Comparison of ENCODE assay signal across 1 cellular context in the genomic region with DNA sequence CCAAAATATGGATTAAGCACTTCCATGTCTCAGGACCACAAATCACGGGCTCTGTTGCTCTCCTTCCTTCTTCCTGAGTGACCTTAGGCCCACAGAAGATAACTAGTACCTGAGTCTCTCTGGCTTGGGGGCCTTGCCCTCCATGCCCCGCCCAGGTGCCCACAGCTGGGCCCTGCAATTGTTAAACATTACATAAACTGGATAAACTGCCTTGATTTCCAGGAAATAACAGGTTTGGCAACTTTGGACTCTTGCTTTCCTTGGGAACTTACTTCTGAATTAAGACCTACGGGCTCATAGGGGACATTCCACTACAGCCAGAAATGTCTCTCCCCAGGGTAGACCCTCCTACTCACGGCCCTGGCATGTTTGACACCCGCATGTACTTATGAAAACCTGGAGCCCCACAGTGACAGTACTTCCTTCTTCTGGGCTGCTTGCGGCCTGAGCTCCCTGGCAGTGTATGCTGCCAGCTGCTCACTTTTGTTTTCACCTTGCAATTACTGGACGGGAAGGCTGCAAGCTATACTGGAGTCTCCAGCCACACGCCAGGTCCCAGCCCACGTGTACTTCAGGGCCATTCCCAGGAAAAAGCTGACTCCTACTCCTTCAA.
TF ChIP-seq lines count a peak whose summit lies in the region.

No MANE protein-coding gene starts in this region.

TF ChIP-seq in HepG2, 621 proteins besides CTCF, POLR2A, EP300 and RAD21 (continued from another document and continues in another):
- TF ChIP-seq, protein P1, sequence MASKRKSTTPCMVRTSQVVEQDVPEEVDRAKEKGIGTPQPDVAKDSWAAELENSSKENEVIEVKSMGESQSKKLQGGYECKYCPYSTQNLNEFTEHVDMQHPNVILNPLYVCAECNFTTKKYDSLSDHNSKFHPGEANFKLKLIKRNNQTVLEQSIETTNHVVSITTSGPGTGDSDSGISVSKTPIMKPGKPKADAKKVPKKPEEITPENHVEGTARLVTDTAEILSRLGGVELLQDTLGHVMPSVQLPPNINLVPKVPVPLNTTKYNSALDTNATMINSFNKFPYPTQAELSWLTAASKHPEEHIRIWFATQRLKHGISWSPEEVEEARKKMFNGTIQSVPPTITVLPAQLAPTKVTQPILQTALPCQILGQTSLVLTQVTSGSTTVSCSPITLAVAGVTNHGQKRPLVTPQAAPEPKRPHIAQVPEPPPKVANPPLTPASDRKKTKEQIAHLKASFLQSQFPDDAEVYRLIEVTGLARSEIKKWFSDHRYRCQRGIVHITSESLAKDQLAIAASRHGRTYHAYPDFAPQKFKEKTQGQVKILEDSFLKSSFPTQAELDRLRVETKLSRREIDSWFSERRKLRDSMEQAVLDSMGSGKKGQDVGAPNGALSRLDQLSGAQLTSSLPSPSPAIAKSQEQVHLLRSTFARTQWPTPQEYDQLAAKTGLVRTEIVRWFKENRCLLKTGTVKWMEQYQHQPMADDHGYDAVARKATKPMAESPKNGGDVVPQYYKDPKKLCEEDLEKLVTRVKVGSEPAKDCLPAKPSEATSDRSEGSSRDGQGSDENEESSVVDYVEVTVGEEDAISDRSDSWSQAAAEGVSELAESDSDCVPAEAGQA (IDR thresholded peaks at IDR 0.05; ENCODE audit: low read depth): no peak
- TF ChIP-seq, protein P1 (CRISPR knock-in tag; IDR thresholded peaks at IDR 0.05; ENCODE audit: borderline replicate concordance): no peak
- TF ChIP-seq, protein P2, sequence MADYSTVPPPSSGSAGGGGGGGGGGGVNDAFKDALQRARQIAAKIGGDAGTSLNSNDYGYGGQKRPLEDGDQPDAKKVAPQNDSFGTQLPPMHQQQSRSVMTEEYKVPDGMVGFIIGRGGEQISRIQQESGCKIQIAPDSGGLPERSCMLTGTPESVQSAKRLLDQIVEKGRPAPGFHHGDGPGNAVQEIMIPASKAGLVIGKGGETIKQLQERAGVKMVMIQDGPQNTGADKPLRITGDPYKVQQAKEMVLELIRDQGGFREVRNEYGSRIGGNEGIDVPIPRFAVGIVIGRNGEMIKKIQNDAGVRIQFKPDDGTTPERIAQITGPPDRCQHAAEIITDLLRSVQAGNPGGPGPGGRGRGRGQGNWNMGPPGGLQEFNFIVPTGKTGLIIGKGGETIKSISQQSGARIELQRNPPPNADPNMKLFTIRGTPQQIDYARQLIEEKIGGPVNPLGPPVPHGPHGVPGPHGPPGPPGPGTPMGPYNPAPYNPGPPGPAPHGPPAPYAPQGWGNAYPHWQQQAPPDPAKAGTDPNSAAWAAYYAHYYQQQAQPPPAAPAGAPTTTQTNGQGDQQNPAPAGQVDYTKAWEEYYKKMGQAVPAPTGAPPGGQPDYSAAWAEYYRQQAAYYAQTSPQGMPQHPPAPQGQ (CRISPR knock-in tag; IDR thresholded peaks at IDR 0.05; ENCODE audit: borderline replicate concordance): no peak
- no peak for TF ChIP-seq ZNF576 (CRISPR knock-in tag; IDR thresholded peaks at IDR 0.05)
- no peak for TF ChIP-seq ZNF766 (CRISPR knock-in tag; IDR thresholded peaks at IDR 0.05; ENCODE audit: borderline replicate concordance)
- TF ChIP-seq PTBP1 (IDR thresholded peaks at IDR 0.05; ENCODE audit: low read depth, low read length, poor library complexity, severe bottlenecking): no peak
- no peak for TF ChIP-seq STAT6 (CRISPR knock-in tag; IDR thresholded peaks at IDR 0.05; ENCODE audit: borderline replicate concordance)
- no peak for TF ChIP-seq BORCS8-MEF2B (CRISPR knock-in tag; IDR thresholded peaks at IDR 0.05)
- TF ChIP-seq, protein P3, sequence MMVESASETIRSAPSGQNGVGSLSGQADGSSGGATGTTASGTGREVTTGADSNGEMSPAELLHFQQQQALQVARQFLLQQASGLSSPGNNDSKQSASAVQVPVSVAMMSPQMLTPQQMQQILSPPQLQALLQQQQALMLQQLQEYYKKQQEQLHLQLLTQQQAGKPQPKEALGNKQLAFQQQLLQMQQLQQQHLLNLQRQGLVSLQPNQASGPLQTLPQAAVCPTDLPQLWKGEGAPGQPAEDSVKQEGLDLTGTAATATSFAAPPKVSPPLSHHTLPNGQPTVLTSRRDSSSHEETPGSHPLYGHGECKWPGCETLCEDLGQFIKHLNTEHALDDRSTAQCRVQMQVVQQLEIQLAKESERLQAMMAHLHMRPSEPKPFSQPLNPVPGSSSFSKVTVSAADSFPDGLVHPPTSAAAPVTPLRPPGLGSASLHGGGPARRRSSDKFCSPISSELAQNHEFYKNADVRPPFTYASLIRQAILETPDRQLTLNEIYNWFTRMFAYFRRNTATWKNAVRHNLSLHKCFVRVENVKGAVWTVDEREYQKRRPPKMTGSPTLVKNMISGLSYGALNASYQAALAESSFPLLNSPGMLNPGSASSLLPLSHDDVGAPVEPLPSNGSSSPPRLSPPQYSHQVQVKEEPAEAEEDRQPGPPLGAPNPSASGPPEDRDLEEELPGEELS (CRISPR knock-in tag; IDR thresholded peaks at IDR 0.05): 0 out of 2 replicates have a peak, but pooled peaks have one; percentile 6
- TF ChIP-seq CENPT (CRISPR knock-in tag; IDR thresholded peaks at IDR 0.05; ENCODE audit: low read depth): no peak
- no peak for TF ChIP-seq SETDB1 (CRISPR knock-in tag; IDR thresholded peaks at IDR 0.05; ENCODE audit: borderline replicate concordance)
- TF ChIP-seq, protein P4, sequence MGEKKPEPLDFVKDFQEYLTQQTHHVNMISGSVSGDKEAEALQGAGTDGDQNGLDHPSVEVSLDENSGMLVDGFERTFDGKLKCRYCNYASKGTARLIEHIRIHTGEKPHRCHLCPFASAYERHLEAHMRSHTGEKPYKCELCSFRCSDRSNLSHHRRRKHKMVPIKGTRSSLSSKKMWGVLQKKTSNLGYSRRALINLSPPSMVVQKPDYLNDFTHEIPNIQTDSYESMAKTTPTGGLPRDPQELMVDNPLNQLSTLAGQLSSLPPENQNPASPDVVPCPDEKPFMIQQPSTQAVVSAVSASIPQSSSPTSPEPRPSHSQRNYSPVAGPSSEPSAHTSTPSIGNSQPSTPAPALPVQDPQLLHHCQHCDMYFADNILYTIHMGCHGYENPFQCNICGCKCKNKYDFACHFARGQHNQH (CRISPR knock-in tag; IDR thresholded peaks at IDR 0.05): no peak
- TF ChIP-seq GATA4 (IDR thresholded peaks at IDR 0.05; ENCODE audit: borderline replicate concordance, low read depth): no peak
- no peak for TF ChIP-seq AHDC1 (CRISPR knock-in tag; IDR thresholded peaks at IDR 0.05; ENCODE audit: borderline replicate concordance)
- TF ChIP-seq, protein P5, sequence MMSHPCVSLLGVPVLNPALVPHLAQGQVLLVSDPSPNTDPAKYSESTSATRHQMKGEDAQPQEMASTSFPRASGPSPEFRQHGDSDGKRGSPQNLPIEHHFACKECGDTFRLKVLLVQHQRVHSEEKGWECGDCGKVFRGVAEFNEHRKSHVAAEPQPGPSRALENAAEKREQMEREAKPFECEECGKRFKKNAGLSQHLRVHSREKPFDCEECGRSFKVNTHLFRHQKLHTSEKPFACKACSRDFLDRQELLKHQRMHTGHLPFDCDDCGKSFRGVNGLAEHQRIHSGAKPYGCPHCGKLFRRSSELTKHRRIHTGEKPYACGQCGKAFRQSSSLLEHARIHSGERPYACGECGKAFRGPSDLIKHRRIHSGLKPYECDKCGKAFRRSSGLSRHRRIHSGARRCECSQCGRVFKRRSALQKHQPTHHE (CRISPR knock-in tag; IDR thresholded peaks at IDR 0.05; ENCODE audit: borderline replicate concordance): no peak
- no peak for TF ChIP-seq HNRNPUL1 (IDR thresholded peaks at IDR 0.05; ENCODE audit: low read depth, low read length)
- no peak for TF ChIP-seq JARID2 (CRISPR knock-in tag; IDR thresholded peaks at IDR 0.05; ENCODE audit: insufficient replicate concordance)
- no peak for TF ChIP-seq SOX5 (CRISPR knock-in tag; IDR thresholded peaks at IDR 0.05; ENCODE audit: borderline replicate concordance)
- no peak for TF ChIP-seq AFF4 (CRISPR knock-in tag; IDR thresholded peaks at IDR 0.05)
